ENCODE assay signal across 8 cellular contexts in genomic region chr15:44426975-44427755, GRCh38. TPM values are rescaled to one million over a fixed set of nuclear protein-coding genes. Genes with fewer than 3 reads are reported as not detected.
DNase-seq lines count a peak whose midpoint lies in the region; ATAC-seq, FAIRE-seq and TF ChIP-seq lines count a peak whose summit lies in the region.

Gene CTDSPL2, plus strand, starts transcription at chr15:44427629. Its CDS starts 31,386 bp downstream, at chr15:44459015.

- TF ChIP-seq POLR2A in GM19193 (IDR thresholded peaks at IDR 0.05; ENCODE audit: extremely low read depth, insufficient read depth, insufficient read length): peak; percentile 81

- no peaks in the 10 kb centered on the region for H3K27me3 ChIP-seq in BE2C

- peak within 1 kb of the TSS; percentile 91 to 95 for H3K9ac ChIP-seq in kidney (ENCODE audit: low read length in 2 of 2)

- peak within 1 kb of the TSS; percentile 96 for H3K4me3 ChIP-seq in BE2C (ENCODE audit: low read depth, low read length)
- H3K4me3 ChIP-seq in kidney (ENCODE audit: low read length in 2 of 2): peak within 1 kb of the TSS; percentile 98 to 100

- H3K27ac ChIP-seq in kidney (ENCODE audit: low read depth in 2 of 2, low read length in 2 of 2): peak within 1 kb of the TSS; percentile 93 to 99

- peak; percentile 88 for FAIRE-seq in kidney (lab: Jason Lieb, UNC)

- H3K9me3 ChIP-seq in BE2C (no peaks in the 10 kb centered on the region), kidney (ENCODE audit: control insufficient read depth in 1 of 2, low read length in 2 of 2) (no peaks in the 10 kb centered on the region)

- ATAC-seq in HG03439 (IDR thresholded peaks at IDR 0.05; ENCODE audit: unreplicated experiment): peak; percentile 82

- peak; percentile 99 for DNase-seq in BE2C
- DNase-seq in NCI-H510A (lab: John Stamatoyannopoulos, UW): peak; percentile 90
- DNase-seq in activated CD4-positive, alpha-beta T cell treated with anti-CD3 and anti-CD28 coated beads for 1 hour: peak; percentile 87
- DNase-seq in cerebellum (ENCODE audit: low spot score): peak; percentile 97
- peak; percentile 99 for DNase-seq in kidney
- peak; percentile 97 for DNase-seq in stimulated activated CD4-positive, alpha-beta T cell treated with anti-CD3 and anti-CD28 coated beads, Interleukin-15, amount 100 ng/mL, for 24 hours

- intact Hi-C loops in kidney (cut with DNase I): no loop called here

- peaks cover 3% of the 10 kb centered on the region; the same call in 1 of the 2 replicates for H3K36me3 ChIP-seq in BE2C
- H3K36me3 ChIP-seq in kidney (ENCODE audit: control insufficient read depth in 1 of 2, insufficient read depth in 2 of 2, low read length in 2 of 2): no peaks in the 10 kb centered on the region

- H3K4me1 ChIP-seq in BE2C (no peaks in the 10 kb centered on the region), kidney (ENCODE audit: control insufficient read depth in 1 of 2, insufficient read depth in 1 of 2, low read depth in 1 of 2, low read length in 2 of 2) (peaks cover 6 to 11% of the 10 kb centered on the region in 2 donors)

- TF ChIP-seq CTCF in BE2C (IDR thresholded peaks at IDR 0.05; ENCODE audit: low read depth, low read length) (peak; percentile 0; the same call in 1 of the 2 replicates), kidney (IDR thresholded peaks at IDR 0.05; ENCODE audit: borderline replicate concordance, extremely low read depth, insufficient read depth) (peak; percentile 33)

RNA-seq across cellular contexts. Expression of gene CTDSPL2, which starts in this region (rescaled TPM):
- polyA plus RNA-seq in BE2C (2012; ENCODE audit: insufficient read depth, insufficient read length, low read depth): 48.1 TPM
- 128 TPM for total RNA-seq in cerebellum
- total RNA-seq in kidney: 37.8 TPM
- polyA plus RNA-seq in kidney (ENCODE audit: insufficient read depth, low read depth, low replicate concordance): 4.2 TPM

Comparison
In these comparisons a context has a peak if more than half of its experiments do, and no peak if none do; other contexts are left out.
1. Peak in every context shown above with its lines: DNase-seq, ATAC-seq, H3K4me3 ChIP-seq and H3K27ac ChIP-seq.